In the genomic region with DNA sequence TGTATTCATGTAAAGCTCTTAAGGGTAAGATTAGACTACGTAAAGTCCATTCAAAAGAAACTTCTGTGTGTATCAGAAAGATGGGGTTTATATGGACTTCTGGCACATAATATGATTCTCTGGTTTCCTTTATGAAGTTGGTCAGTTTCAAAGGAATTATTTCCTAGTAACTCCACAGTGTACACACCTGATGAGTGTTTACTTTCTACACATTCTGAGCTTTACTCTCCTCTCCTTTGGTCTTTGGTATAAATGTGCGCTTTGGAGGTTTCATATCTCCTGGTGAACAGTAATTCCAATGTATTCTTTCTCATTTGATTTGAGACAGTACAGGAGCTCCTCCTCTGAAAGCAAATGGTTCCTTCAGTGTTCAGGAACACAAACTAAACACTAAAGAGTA, we compare ENCODE assay signal across 15 cellular contexts.
A peak's percentile ranks its signal among the peaks of the same experiment; 100 is the strongest.
DNase-seq lines count a peak whose midpoint lies in the region; ATAC-seq and TF ChIP-seq lines count a peak whose summit lies in the region.
"Had no signal": no experiment of that assay in that cellular context is flagged by ENCODE, and none has a peak within 500 bp of the region (broad histone marks: within the 10 kb centered on the region; RNA-seq: fewer than 3 reads in every experiment).

No MANE protein-coding gene starts in this region.

- ATAC-seq in memory B cell (ENCODE audit: low read depth) (no peak), SK-N-SH treated with all-trans-retinoic acid at 6 μM for 48 hours (no peak), gastrocnemius medialis (no peak)

- H3K27me3 ChIP-seq in neural progenitor cell, result no peaks in the 10 kb centered on the region
- no peaks in the 10 kb centered on the region for H3K27me3 ChIP-seq in gastrocnemius medialis
- H3K27me3 ChIP-seq: BE2C had no signal

- H3K4me1 Mint-ChIP-seq in endothelial cell (ENCODE audit: unreplicated experiment) (peaks cover 13% of the 10 kb centered on the region), memory B cell (peaks cover 2% of the 10 kb centered on the region), neural progenitor cell (peaks cover 5% of the 10 kb centered on the region)

- no peak overlapping the region for H2AFZ ChIP-seq in neural progenitor cell (replicated peaks)

- intact Hi-C loops in gastrocnemius medialis (cut with DNase I; ENCODE audit: low total_unique reads), result no loop called here

- H3K4me1 ChIP-seq in neural progenitor cell (no peaks in the 10 kb centered on the region), gastrocnemius medialis (peaks cover 0 to 5% of the 10 kb centered on the region in 2 donors)
- H3K4me1 ChIP-seq: BE2C, Caco-2 had no signal

- peaks cover 8% of the 10 kb centered on the region for H4K20me1 ChIP-seq in neural progenitor cell (ENCODE audit: low read depth)

- H3K79me2 ChIP-seq in neural progenitor cell (ENCODE audit: low read depth), result peaks cover 74% of the 10 kb centered on the region

- H3K9me3 Mint-ChIP-seq in endothelial cell (ENCODE audit: unreplicated experiment) (no peaks in the 10 kb centered on the region), memory B cell (no peaks in the 10 kb centered on the region), neural progenitor cell (no peaks in the 10 kb centered on the region)
- H3K9me3 Mint-ChIP-seq: H9 had no signal

- peaks cover 17% of the 10 kb centered on the region for H3K36me3 Mint-ChIP-seq in endothelial cell (ENCODE audit: low read depth, unreplicated experiment)
- H3K36me3 Mint-ChIP-seq in memory B cell, result peaks cover 13% of the 10 kb centered on the region
- peaks cover 12% of the 10 kb centered on the region for H3K36me3 Mint-ChIP-seq in neural progenitor cell

- H3K4me2 ChIP-seq in neural progenitor cell, result no peak overlapping the region

- no peak for TF ChIP-seq POLR2A in gastrocnemius medialis (IDR thresholded peaks at IDR 0.05)

- H3K9ac ChIP-seq in neural progenitor cell, result no peak overlapping the region

- in situ Hi-C loops in gastrocnemius medialis (cut with MboI; ENCODE audit: low sequenced_read_pairs in 4 of 4), result no loop called here

- H3F3A ChIP-seq in neural progenitor cell (ENCODE audit: low read depth), result peaks cover 19% of the 10 kb centered on the region

- H3K4me3 ChIP-seq in neural progenitor cell (no peak overlapping the region), gastrocnemius medialis (no peak overlapping the region)

- peak; percentile 27 for DNase-seq in DMS53 treated with DMSO at 0.1 percent for 48 hours (lab: John Stamatoyannopoulos, UW; ENCODE audit: unreplicated experiment)
- DNase-seq in endothelial cell (ENCODE audit: low spot score), result no peak
- no peak for DNase-seq in memory B cell (ENCODE audit: low spot score in 2 of 2)
- no peak for DNase-seq in neural progenitor cell (ENCODE audit: low spot score)
- no peak for DNase-seq in HuH-7.5 (ENCODE audit: low spot score)
- no peak for DNase-seq in gastrocnemius medialis
- DNase-seq: ACHN; BE2C; C1 segment of cervical spinal cord; Caco-2; CD4-positive, CD25-positive, alpha-beta regulatory T cell; DMS79 treated with DMSO at 0.1 percent for 48 hours; GF-D8; H9 had no signal

- H3K4me3 Mint-ChIP-seq in endothelial cell (ENCODE audit: unreplicated experiment) (no peak overlapping the region), memory B cell (no peak overlapping the region), neural progenitor cell (no peak overlapping the region)
- H3K4me3 Mint-ChIP-seq: CD4-positive, CD25-positive, alpha-beta regulatory T cell; H9 had no signal

- H3K27ac ChIP-seq in neural progenitor cell (peak overlapping the region; percentile 37), gastrocnemius medialis (no peak overlapping the region)

- H3K27ac Mint-ChIP-seq in endothelial cell (ENCODE audit: unreplicated experiment) (peak overlapping the region; percentile 37), memory B cell (peak overlapping the region; percentile 4), neural progenitor cell (no peak overlapping the region)
- H3K27ac Mint-ChIP-seq: CD4-positive, CD25-positive, alpha-beta regulatory T cell had no signal

- H3K36me3 ChIP-seq in neural progenitor cell (no peaks in the 10 kb centered on the region), gastrocnemius medialis (no peaks in the 10 kb centered on the region)

- TF ChIP-seq CTCF in endothelial cell (IDR thresholded peaks at IDR 0.05; ENCODE audit: unreplicated experiment) (no peak), neural progenitor cell (IDR thresholded peaks at IDR 0.05) (no peak), gastrocnemius medialis (IDR thresholded peaks at IDR 0.05 in 4 of 5, conservative IDR thresholded peaks at IDR 0.05 in 1 of 5) (no peak)

- peaks cover 1% of the 10 kb centered on the region for H3K27me3 Mint-ChIP-seq in endothelial cell (ENCODE audit: unreplicated experiment)
- H3K27me3 Mint-ChIP-seq in memory B cell, result no peaks in the 10 kb centered on the region
- H3K27me3 Mint-ChIP-seq in neural progenitor cell (ENCODE audit: insufficient read depth, low read depth), result peaks cover 4% of the 10 kb centered on the region
- H3K27me3 Mint-ChIP-seq: CD4-positive, CD25-positive, alpha-beta regulatory T cell had no signal

- no peaks in the 10 kb centered on the region for H3K9me3 ChIP-seq in neural progenitor cell (ENCODE audit: low read depth)
- H3K9me3 ChIP-seq in gastrocnemius medialis, result no peaks in the 10 kb centered on the region
- H3K9me3 ChIP-seq: BE2C, Caco-2 had no signal

TF ChIP-seq in SK-N-SH treated with all-trans-retinoic acid at 6 μM for 48 hours, 23 proteins besides CTCF, POLR2A, EP300 and RAD21 (continues in another document):
- no peak for TF ChIP-seq ZFP3 (CRISPR knock-in tag; IDR thresholded peaks at IDR 0.05)
- TF ChIP-seq, protein P1, sequence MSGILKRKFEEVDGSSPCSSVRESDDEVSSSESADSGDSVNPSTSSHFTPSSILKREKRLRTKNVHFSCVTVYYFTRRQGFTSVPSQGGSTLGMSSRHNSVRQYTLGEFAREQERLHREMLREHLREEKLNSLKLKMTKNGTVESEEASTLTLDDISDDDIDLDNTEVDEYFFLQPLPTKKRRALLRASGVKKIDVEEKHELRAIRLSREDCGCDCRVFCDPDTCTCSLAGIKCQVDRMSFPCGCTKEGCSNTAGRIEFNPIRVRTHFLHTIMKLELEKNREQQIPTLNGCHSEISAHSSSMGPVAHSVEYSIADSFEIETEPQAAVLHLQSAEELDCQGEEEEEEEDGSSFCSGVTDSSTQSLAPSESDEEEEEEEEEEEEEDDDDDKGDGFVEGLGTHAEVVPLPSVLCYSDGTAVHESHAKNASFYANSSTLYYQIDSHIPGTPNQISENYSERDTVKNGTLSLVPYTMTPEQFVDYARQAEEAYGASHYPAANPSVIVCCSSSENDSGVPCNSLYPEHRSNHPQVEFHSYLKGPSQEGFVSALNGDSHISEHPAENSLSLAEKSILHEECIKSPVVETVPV (CRISPR knock-in tag; IDR thresholded peaks at IDR 0.05), result no peak
- no peak for TF ChIP-seq TOX (CRISPR knock-in tag; IDR thresholded peaks at IDR 0.05; ENCODE audit: borderline replicate concordance)
- TF ChIP-seq, protein P2, sequence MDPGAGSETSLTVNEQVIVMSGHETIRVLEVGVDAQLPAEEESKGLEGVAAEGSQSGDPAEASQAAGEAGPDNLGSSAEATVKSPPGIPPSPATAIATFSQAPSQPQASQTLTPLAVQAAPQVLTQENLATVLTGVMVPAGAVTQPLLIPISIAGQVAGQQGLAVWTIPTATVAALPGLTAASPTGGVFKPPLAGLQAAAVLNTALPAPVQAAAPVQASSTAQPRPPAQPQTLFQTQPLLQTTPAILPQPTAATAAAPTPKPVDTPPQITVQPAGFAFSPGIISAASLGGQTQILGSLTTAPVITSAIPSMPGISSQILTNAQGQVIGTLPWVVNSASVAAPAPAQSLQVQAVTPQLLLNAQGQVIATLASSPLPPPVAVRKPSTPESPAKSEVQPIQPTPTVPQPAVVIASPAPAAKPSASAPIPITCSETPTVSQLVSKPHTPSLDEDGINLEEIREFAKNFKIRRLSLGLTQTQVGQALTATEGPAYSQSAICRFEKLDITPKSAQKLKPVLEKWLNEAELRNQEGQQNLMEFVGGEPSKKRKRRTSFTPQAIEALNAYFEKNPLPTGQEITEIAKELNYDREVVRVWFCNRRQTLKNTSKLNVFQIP (CRISPR knock-in tag; IDR thresholded peaks at IDR 0.05; ENCODE audit: borderline replicate concordance, low read depth), result no peak
- no peak for TF ChIP-seq CSDC2 (CRISPR knock-in tag; IDR thresholded peaks at IDR 0.05)
- no peak for TF ChIP-seq OSR1 (CRISPR knock-in tag; IDR thresholded peaks at IDR 0.05)
- no peak for TF ChIP-seq ESRRG (CRISPR knock-in tag; IDR thresholded peaks at IDR 0.05)
- no peak for TF ChIP-seq ZNF565 (CRISPR knock-in tag; conservative IDR thresholded peaks at IDR 0.05; ENCODE audit: low read depth)
- no peak for TF ChIP-seq GLIS3 (CRISPR knock-in tag; IDR thresholded peaks at IDR 0.05)
- TF ChIP-seq, protein P3, sequence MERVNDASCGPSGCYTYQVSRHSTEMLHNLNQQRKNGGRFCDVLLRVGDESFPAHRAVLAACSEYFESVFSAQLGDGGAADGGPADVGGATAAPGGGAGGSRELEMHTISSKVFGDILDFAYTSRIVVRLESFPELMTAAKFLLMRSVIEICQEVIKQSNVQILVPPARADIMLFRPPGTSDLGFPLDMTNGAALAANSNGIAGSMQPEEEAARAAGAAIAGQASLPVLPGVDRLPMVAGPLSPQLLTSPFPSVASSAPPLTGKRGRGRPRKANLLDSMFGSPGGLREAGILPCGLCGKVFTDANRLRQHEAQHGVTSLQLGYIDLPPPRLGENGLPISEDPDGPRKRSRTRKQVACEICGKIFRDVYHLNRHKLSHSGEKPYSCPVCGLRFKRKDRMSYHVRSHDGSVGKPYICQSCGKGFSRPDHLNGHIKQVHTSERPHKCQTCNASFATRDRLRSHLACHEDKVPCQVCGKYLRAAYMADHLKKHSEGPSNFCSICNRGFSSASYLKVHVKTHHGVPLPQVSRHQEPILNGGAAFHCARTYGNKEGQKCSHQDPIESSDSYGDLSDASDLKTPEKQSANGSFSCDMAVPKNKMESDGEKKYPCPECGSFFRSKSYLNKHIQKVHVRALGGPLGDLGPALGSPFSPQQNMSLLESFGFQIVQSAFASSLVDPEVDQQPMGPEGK (CRISPR knock-in tag; IDR thresholded peaks at IDR 0.05; ENCODE audit: borderline replicate concordance), result no peak
- no peak for TF ChIP-seq ZC3H10 (CRISPR knock-in tag; IDR thresholded peaks at IDR 0.05)
- no peak for TF ChIP-seq ARNTL (CRISPR knock-in tag; IDR thresholded peaks at IDR 0.05; ENCODE audit: borderline replicate concordance, low read depth)
- TF ChIP-seq RARB (CRISPR knock-in tag; IDR thresholded peaks at IDR 0.05), result no peak
- no peak for TF ChIP-seq ZNF8 (CRISPR knock-in tag; IDR thresholded peaks at IDR 0.05)
